26 cellular contexts compared by ENCODE assay signal in the genomic region with DNA sequence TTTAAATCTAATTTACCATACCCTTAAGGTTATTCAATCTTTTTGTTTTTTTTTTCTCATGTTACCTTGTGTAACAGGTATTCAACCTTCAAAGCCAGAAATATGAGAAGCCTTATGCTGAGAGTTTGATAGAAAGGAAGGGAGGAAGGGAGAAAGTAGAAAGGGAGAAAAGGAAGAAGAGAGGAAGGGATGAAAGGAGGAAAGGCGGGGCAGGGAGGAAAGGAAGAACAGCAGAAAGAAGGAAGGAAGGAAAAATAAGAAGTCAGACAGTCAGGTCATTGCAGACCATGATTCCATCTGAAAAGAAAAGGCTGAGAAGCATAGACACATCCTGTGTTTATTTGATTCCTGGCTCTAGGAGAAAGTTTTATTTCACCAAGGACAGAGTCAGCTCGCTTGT. TPM values are rescaled to one million over a fixed set of nuclear protein-coding genes. Genes with fewer than 3 reads are reported as not detected.
"Had no signal": no experiment of that assay in that cellular context is flagged by ENCODE, and none has a peak within 500 bp of the region (broad histone marks: within the 10 kb centered on the region; RNA-seq: fewer than 3 reads in every experiment).

No MANE protein-coding gene starts in this region.

- H3K27me3 ChIP-seq: neural progenitor cell, ovary, right lobe of liver, sigmoid colon, thyroid gland, upper lobe of left lung, vagina had no signal

- ATAC-seq: psoas muscle; right cardiac atrium; right lobe of liver; stimulated activated effector memory CD8-positive, alpha-beta T cell treated with anti-CD3 and anti-CD28 coated beads, Interleukin-12 subunit alpha, Interleukin-12 subunit beta, amount 100 ng/mL, for 72 hours; stimulated activated naive B cell treated with anti-CD40 and anti-IgM and Interleukin-4, amounts not matched to agents 10 μg/mL and 1 μg/mL and 100 μg/mL, for 72 hours had no signal

- H3K4me1 ChIP-seq: neural progenitor cell, parathyroid adenoma, psoas muscle, right lobe of liver, sigmoid colon, stomach, thyroid gland, tibial nerve, upper lobe of left lung, vagina had no signal

- H3K9me3 ChIP-seq: ovary, psoas muscle, right lobe of liver, sigmoid colon, stomach, thoracic aorta, thyroid gland, tibial nerve, upper lobe of left lung, vagina had no signal

- H3K4me3 ChIP-seq: neural progenitor cell, ovary, psoas muscle, right lobe of liver, sigmoid colon, stomach, thoracic aorta, thyroid gland, tibial nerve, upper lobe of left lung, vagina had no signal

- DNase-seq: occipital lobe; ovary; posterior cingulate gyrus; psoas muscle; right cardiac atrium; right lobe of liver; sigmoid colon; small intestine; stimulated activated CD4-positive, alpha-beta T cell treated with anti-CD3 and anti-CD28 coated beads, Interleukin-15, amount 100 ng/mL, for 24 hours; stimulated activated CD4-positive, alpha-beta T cell treated with anti-CD3 and anti-CD28 coated beads, Interleukin-2, amount 100 ng/mL, for 24 hours; stimulated activated CD4-positive, alpha-beta T cell treated with anti-CD3 and anti-CD28 coated beads, Interleukin-2, amount 100 ng/mL, for 48 hours; stimulated activated CD4-positive, alpha-beta T cell treated with anti-CD3 and anti-CD28 coated beads, Interleukin-4, amount 100 ng/mL, for 24 hours; stimulated activated naive B cell treated with anti-CD40 and anti-IgM and Interleukin-4, amounts not matched to agents 10 μg/mL and 1 μg/mL and 100 μg/mL, for 72 hours; stimulated activated naive CD4-positive, alpha-beta T cell treated with Interleukin-2 at 50 U/mL for 16 hours; stomach; thyroid gland; trophoblast cell; upper lobe of left lung had no signal

- H3K4me2 ChIP-seq: neural progenitor cell had no signal

- H3K79me2 ChIP-seq: parathyroid adenoma had no signal

- FAIRE-seq: small intestine, urothelium cell line had no signal

- H2AFZ ChIP-seq: neural progenitor cell, parathyroid adenoma had no signal

- H3K27ac ChIP-seq: neural progenitor cell, ovary, parathyroid adenoma, psoas muscle, right lobe of liver, sigmoid colon, stomach, thoracic aorta, thyroid gland, tibial nerve, upper lobe of left lung, vagina had no signal

- H3K36me3 ChIP-seq: neural progenitor cell, ovary, right lobe of liver, sigmoid colon, stomach, thoracic aorta, thyroid gland, tibial nerve, upper lobe of left lung, vagina had no signal

- H3K9ac ChIP-seq: neural progenitor cell, parathyroid adenoma had no signal

RNA-seq across cellular contexts. Expression of a gene that starts 30.9 kb away (rescaled TPM):
- total RNA-seq: ureter, vagina had no signal
- polyA plus RNA-seq: stomach had no signal
